In the genomic region with DNA sequence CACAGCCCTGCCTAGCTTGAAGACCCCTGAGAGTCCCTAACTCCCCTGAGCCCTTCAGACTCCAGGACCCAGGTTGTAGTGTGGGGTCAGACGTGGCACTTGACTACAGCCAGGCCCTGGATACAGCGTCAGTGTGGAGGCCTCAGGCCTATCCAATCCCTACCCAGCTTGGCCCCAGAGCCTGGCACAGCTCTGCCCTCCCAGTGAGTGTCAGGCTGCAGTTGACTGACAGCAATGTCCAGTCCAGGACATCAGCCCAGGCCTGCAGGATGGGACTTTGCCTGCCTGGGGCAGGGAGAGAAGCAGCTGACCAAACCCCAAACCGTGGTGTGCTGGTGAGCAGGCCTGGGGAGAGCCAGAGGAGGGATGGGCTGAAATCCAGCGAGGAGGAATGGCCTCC, we compare ENCODE assay signal across 8 cellular contexts. TPM values are rescaled to one million over a fixed set of nuclear protein-coding genes. Genes with fewer than 3 reads are reported as not detected.
DNase-seq lines count a peak whose midpoint lies in the region; TF ChIP-seq lines count a peak whose summit lies in the region.

No MANE protein-coding gene starts in this region.

- no peak for TF ChIP-seq CTCF in parathyroid adenoma (IDR thresholded peaks at IDR 0.05)

- no peaks in the 10 kb centered on the region for H3K36me3 ChIP-seq in CD8-positive, alpha-beta memory T cell (ENCODE audit: insufficient read depth, low read length)
- H3K36me3 ChIP-seq in SJCRH30 (no peaks in the 10 kb centered on the region), parathyroid adenoma (ENCODE audit: control insufficient read depth, insufficient read depth, low read length) (no peaks in the 10 kb centered on the region)

- H3K4me3 ChIP-seq in CD8-positive, alpha-beta memory T cell (ENCODE audit: low read length): peak overlapping the region; percentile 33
- H3K4me3 ChIP-seq in SJCRH30 (no peak overlapping the region), parathyroid adenoma (ENCODE audit: low read depth, low read length) (no peak overlapping the region)

- no peak overlapping the region for H3K9ac ChIP-seq in parathyroid adenoma

- peak overlapping the region; percentile 11 for H3K4me2 ChIP-seq in parathyroid adenoma (ENCODE audit: low read length)

- peaks cover 0 to 62% (median 11%) of the 10 kb centered on the region in 3 donors for H3K36me3 Mint-ChIP-seq in CD8-positive, alpha-beta memory T cell

- DNase-seq in CD8-positive, alpha-beta memory T cell: no peak
- DNase-seq in SJCRH30 (peak; percentile 26 to 34), fibroblast of gingiva (ENCODE audit: low read depth) (peak; percentile 92), NCI-H2196 treated with DMSO at 0.1 percent for 48 hours (lab: John Stamatoyannopoulos, UW; ENCODE audit: unreplicated experiment) (no peak), NCI-H2227 treated with DMSO at 0.1 percent for 48 hours (lab: John Stamatoyannopoulos, UW) (no peak), NCI-H2171 treated with DMSO at 0.1 percent for 48 hours (lab: John Stamatoyannopoulos, UW) (no peak)
- DNase-seq in activated CD4-positive, alpha-beta T cell treated with anti-CD3 and anti-CD28 coated beads, Interleukin-2, amount 50 U/mL, for 1 hour: no peak

- no peaks in the 10 kb centered on the region for H3K27me3 ChIP-seq in CD8-positive, alpha-beta memory T cell (ENCODE audit: insufficient read depth, low read length, poor library complexity, severe bottlenecking)
- no peaks in the 10 kb centered on the region for H3K27me3 ChIP-seq in SJCRH30
- no peaks in the 10 kb centered on the region for H3K27me3 ChIP-seq in parathyroid adenoma (ENCODE audit: control insufficient read depth, insufficient read depth, low read length)

- H3K79me2 ChIP-seq in parathyroid adenoma: peaks cover 60% of the 10 kb centered on the region

- peaks cover 96 to 99% (median 98%) of the 10 kb centered on the region in 3 donors for H3K4me1 Mint-ChIP-seq in CD8-positive, alpha-beta memory T cell

- no peaks in the 10 kb centered on the region for H3K9me3 ChIP-seq in CD8-positive, alpha-beta memory T cell (ENCODE audit: low read length)
- no peaks in the 10 kb centered on the region for H3K9me3 ChIP-seq in SJCRH30 (replicated peaks)
- no peaks in the 10 kb centered on the region for H3K9me3 ChIP-seq in parathyroid adenoma (ENCODE audit: control insufficient read depth, low read length)

- peak overlapping the region; percentile 90 to 98 (median 96) for H3K27ac Mint-ChIP-seq in CD8-positive, alpha-beta memory T cell

- H3K9me3 Mint-ChIP-seq in CD8-positive, alpha-beta memory T cell: no peaks in the 10 kb centered on the region

- peak overlapping the region; percentile 67 for H3K27ac ChIP-seq in CD8-positive, alpha-beta memory T cell (ENCODE audit: low read depth, low read length)
- H3K27ac ChIP-seq in SJCRH30: peak overlapping the region; percentile 67
- peak overlapping the region; percentile 88 for H3K27ac ChIP-seq in parathyroid adenoma

- CTCF ChIA-PET in CD8-positive, alpha-beta memory T cell (lab: Charles Lee): interaction anchor here (0.8 to 13.0 kb wide), 7 partner anchors 9 to 153 kb away, joined by 3 to 224 read pairs (median 4); no protein-coding TSS in a partner anchor

- H3K27me3 Mint-ChIP-seq in CD8-positive, alpha-beta memory T cell: peaks cover 0 to 1% of the 10 kb centered on the region in 2 donors

- peaks cover 100% of the 10 kb centered on the region for H3K4me1 ChIP-seq in CD8-positive, alpha-beta memory T cell (ENCODE audit: insufficient read depth, low read length)
- peaks cover 29% of the 10 kb centered on the region for H3K4me1 ChIP-seq in SJCRH30
- H3K4me1 ChIP-seq in parathyroid adenoma: peaks cover 34% of the 10 kb centered on the region

- no peak overlapping the region for H2AFZ ChIP-seq in parathyroid adenoma

- H3K4me3 Mint-ChIP-seq in CD8-positive, alpha-beta memory T cell: peak overlapping the region; percentile 73 to 87 (median 82)

- POLR2A ChIA-PET in CD8-positive, alpha-beta memory T cell (lab: Charles Lee): interaction anchor here (1.0 to 2.1 kb wide), 3 partner anchors 25 to 81 kb away, joined by 4 to 11 read pairs (median 8); partner anchors contain the start of gene KLF13

RNA-seq across cellular contexts. Expression of gene KLF13, which starts 27.3 kb away (rescaled TPM):
- total RNA-seq in CD8-positive, alpha-beta memory T cell: 100 to 1,000 TPM; 145 to 147 TPM
- 109 TPM for polyA plus RNA-seq in CD8-positive, alpha-beta memory T cell
- total RNA-seq in SJCRH30 (2014; rRNA removed; shearing (Covaris generic)): 33.1 and 34.7 TPM in 2 replicates

Comparison
In these comparisons a context has a peak if more than half of its experiments do, and no peak if none do; other contexts are left out.
1. DNase-seq: peak in SJCRH30 (2 of 2) and fibroblast of gingiva (single experiment); none in CD8-positive, alpha-beta memory T cell (0 of 5), NCI-H2196 treated with DMSO at 0.1 percent for 48 hours (single experiment), NCI-H2227 treated with DMSO at 0.1 percent for 48 hours (single experiment), NCI-H2171 treated with DMSO at 0.1 percent for 48 hours (single experiment) and activated CD4-positive, alpha-beta T cell treated with anti-CD3 and anti-CD28 coated beads, Interleukin-2, amount 50 U/mL, for 1 hour (single experiment).
2. Peak in every context shown above with its lines, with median percentiles within 50 percentile points of each other: H3K27ac ChIP-seq.